Comparison of ENCODE assay signal across 1 cellular context in genomic region chr12:111597731-111598636, GRCh38.
TF ChIP-seq lines count a peak whose summit lies in the region.

No MANE protein-coding gene starts in this region.

TF ChIP-seq in K562, 482 proteins besides CTCF, POLR2A, EP300 and RAD21 (continued from another document and continues in another):
- TF ChIP-seq TSHZ1 (CRISPR knock-in tag; IDR thresholded peaks at IDR 0.05) = no peak
- no peak for TF ChIP-seq ZC3H11A (IDR thresholded peaks at IDR 0.05; ENCODE audit: low read depth, low read length)
- TF ChIP-seq CREBBP (IDR thresholded peaks at IDR 0.05; ENCODE audit: low read depth, low read length) = no peak
- TF ChIP-seq FUS (optimal IDR thresholded peaks at IDR 0.05; ENCODE audit: low read depth, low read length) = no peak
- TF ChIP-seq HIVEP1 (CRISPR knock-in tag; IDR thresholded peaks at IDR 0.05) = no peak
- no peak for TF ChIP-seq ZBTB5 (IDR thresholded peaks at IDR 0.05)
- no peak for TF ChIP-seq CHD7 (IDR thresholded peaks at IDR 0.05; ENCODE audit: low read depth, low read length)
- no peak for TF ChIP-seq TBL1XR1 (IDR thresholded peaks at IDR 0.05; ENCODE audit: low read length in 2 of 2)
- TF ChIP-seq PTBP1 (IDR thresholded peaks at IDR 0.05; ENCODE audit: low read depth, low read length) = no peak
- no peak for TF ChIP-seq ZNF408 (CRISPR knock-in tag; IDR thresholded peaks at IDR 0.05; ENCODE audit: low read depth)
- no peak for TF ChIP-seq NR4A1 (CRISPR knock-in tag; IDR thresholded peaks at IDR 0.05)
- TF ChIP-seq NR4A1 (tag; IDR thresholded peaks at IDR 0.05) = no peak
- TF ChIP-seq LEF1 (IDR thresholded peaks at IDR 0.05) = no peak
- peak; percentile 78; the same call in 1 of the 2 replicates for TF ChIP-seq TGIF2 (CRISPR knock-in tag; IDR thresholded peaks at IDR 0.05)
- no peak for TF ChIP-seq ZNF77 (CRISPR knock-in tag; IDR thresholded peaks at IDR 0.05)
- no peak; the same call in 1 of the 2 replicates for TF ChIP-seq EGR1 (conservative IDR thresholded peaks at IDR 0.05)
- TF ChIP-seq ETV6 (IDR thresholded peaks at IDR 0.05; ENCODE audit: borderline replicate concordance in 1 of 2, low read depth in 2 of 2, low read length in 1 of 2) = no peak
- no peak for TF ChIP-seq ETV6 (CRISPR knock-in tag; IDR thresholded peaks at IDR 0.05; ENCODE audit: borderline replicate concordance)
- no peak for TF ChIP-seq SPI1 (IDR thresholded peaks at IDR 0.05; ENCODE audit: borderline replicate concordance, low read depth, low read length)
- no peak for TF ChIP-seq ZNF75A (CRISPR knock-in tag; IDR thresholded peaks at IDR 0.05)
- TF ChIP-seq CREB5 (CRISPR knock-in tag; IDR thresholded peaks at IDR 0.05) = no peak
- no peak for TF ChIP-seq ZNF717 (CRISPR knock-in tag; IDR thresholded peaks at IDR 0.05)
- TF ChIP-seq ZNF263 (CRISPR knock-in tag; IDR thresholded peaks at IDR 0.05; ENCODE audit: borderline replicate concordance) = peak; percentile 28; the same call in 1 of the 2 replicates
- no peak for TF ChIP-seq ZFPM2 (CRISPR knock-in tag; IDR thresholded peaks at IDR 0.05)
- TF ChIP-seq TAF15 (IDR thresholded peaks at IDR 0.05; ENCODE audit: low read depth, low read length) = no peak
- TF ChIP-seq HDAC2 (IDR thresholded peaks at IDR 0.05) = no peak
- no peak for TF ChIP-seq ELF2 (CRISPR knock-in tag; IDR thresholded peaks at IDR 0.05)
- TF ChIP-seq KAT2B (IDR thresholded peaks at IDR 0.05; ENCODE audit: low read depth, low read length) = no peak
- TF ChIP-seq DPF2 (IDR thresholded peaks at IDR 0.05) = no peak
- no peak for TF ChIP-seq ZNF384 (IDR thresholded peaks at IDR 0.05; ENCODE audit: low read depth, low read length)
- no peak for TF ChIP-seq LARP7 (IDR thresholded peaks at IDR 0.05)
- no peak; the same call in 1 of the 2 replicates for TF ChIP-seq SP1 (CRISPR knock-in tag; IDR thresholded peaks at IDR 0.05)
- TF ChIP-seq ZZZ3 (IDR thresholded peaks at IDR 0.05) = no peak
- no peak for TF ChIP-seq CBFA2T3 (IDR thresholded peaks at IDR 0.05)
- no peak for TF ChIP-seq IRF2 (CRISPR knock-in tag; IDR thresholded peaks at IDR 0.05)
- no peak for TF ChIP-seq SIN3B (IDR thresholded peaks at IDR 0.05; ENCODE audit: low read depth)
- TF ChIP-seq ZBTB1 (CRISPR knock-in tag; IDR thresholded peaks at IDR 0.05; ENCODE audit: borderline replicate concordance, low read depth) = no peak; the same call in 1 of the 2 replicates
- TF ChIP-seq THRB (CRISPR knock-in tag; conservative IDR thresholded peaks at IDR 0.05) = no peak
- TF ChIP-seq OTX1 (CRISPR knock-in tag; IDR thresholded peaks at IDR 0.05) = no peak
- TF ChIP-seq ZNF398 (CRISPR knock-in tag; IDR thresholded peaks at IDR 0.05) = no peak
- TF ChIP-seq ARNT (IDR thresholded peaks at IDR 0.05) = no peak
- no peak for TF ChIP-seq ELF1 (tag; IDR thresholded peaks at IDR 0.05)
- TF ChIP-seq CBFA2T2 (conservative IDR thresholded peaks at IDR 0.05) = no peak
- no peak for TF ChIP-seq ILF3 (IDR thresholded peaks at IDR 0.05; ENCODE audit: borderline replicate concordance)
- TF ChIP-seq ATF3 (IDR thresholded peaks at IDR 0.05) = no peak
- no peak for TF ChIP-seq ATF3 (CRISPR knock-in tag; conservative IDR thresholded peaks at IDR 0.05)
- peak; percentile 48 for TF ChIP-seq SUPT5H (IDR thresholded peaks at IDR 0.05)
- peak; percentile 80 for TF ChIP-seq ZFX (CRISPR knock-in tag; IDR thresholded peaks at IDR 0.05)
- no peak for TF ChIP-seq ZNF316 (IDR thresholded peaks at IDR 0.05)
- TF ChIP-seq ZNF3 (CRISPR knock-in tag; IDR thresholded peaks at IDR 0.05) = no peak
